2 cellular contexts compared by ENCODE assay signal in genomic region chr18:57843403-57843802, GRCh38.
TF ChIP-seq lines count a peak whose summit lies in the region.

No MANE protein-coding gene starts in this region.

TF ChIP-seq in GM23338, 12 proteins besides CTCF, POLR2A, EP300 and RAD21 (continued from another document):
- TF ChIP-seq ZNF462 (CRISPR knock-in tag; IDR thresholded peaks at IDR 0.05): no peak
- TF ChIP-seq JUNB (IDR thresholded peaks at IDR 0.05; ENCODE audit: unreplicated experiment): no peak
- no peak for TF ChIP-seq STAT1 (IDR thresholded peaks at IDR 0.05; ENCODE audit: unreplicated experiment)
- no peak for TF ChIP-seq ZNF114 (CRISPR knock-in tag; IDR thresholded peaks at IDR 0.05)
- TF ChIP-seq EZH2phosphoT487 (IDR thresholded peaks at IDR 0.05; ENCODE audit: unreplicated experiment): no peak
- TF ChIP-seq ETS1 (IDR thresholded peaks at IDR 0.05): no peak
- TF ChIP-seq CREB1 (CRISPR knock-in tag; IDR thresholded peaks at IDR 0.05; ENCODE audit: low read depth): no peak
- no peak for TF ChIP-seq EZH2 (IDR thresholded peaks at IDR 0.05; ENCODE audit: low read depth, unreplicated experiment)
- no peak for TF ChIP-seq REST (IDR thresholded peaks at IDR 0.05; ENCODE audit: unreplicated experiment)

TF ChIP-seq in K562, 482 proteins besides CTCF, POLR2A, EP300 and RAD21 (continued from another document):
- TF ChIP-seq MGA (IDR thresholded peaks at IDR 0.05): peak; percentile 80
- TF ChIP-seq PYGO2 (tag; IDR thresholded peaks at IDR 0.05): no peak
- TF ChIP-seq ZSCAN29 (IDR thresholded peaks at IDR 0.05): no peak
- TF ChIP-seq PHTF2 (CRISPR knock-in tag; IDR thresholded peaks at IDR 0.05): no peak
